Comparison of ENCODE assay signal across 12 cellular contexts in the genomic region with DNA sequence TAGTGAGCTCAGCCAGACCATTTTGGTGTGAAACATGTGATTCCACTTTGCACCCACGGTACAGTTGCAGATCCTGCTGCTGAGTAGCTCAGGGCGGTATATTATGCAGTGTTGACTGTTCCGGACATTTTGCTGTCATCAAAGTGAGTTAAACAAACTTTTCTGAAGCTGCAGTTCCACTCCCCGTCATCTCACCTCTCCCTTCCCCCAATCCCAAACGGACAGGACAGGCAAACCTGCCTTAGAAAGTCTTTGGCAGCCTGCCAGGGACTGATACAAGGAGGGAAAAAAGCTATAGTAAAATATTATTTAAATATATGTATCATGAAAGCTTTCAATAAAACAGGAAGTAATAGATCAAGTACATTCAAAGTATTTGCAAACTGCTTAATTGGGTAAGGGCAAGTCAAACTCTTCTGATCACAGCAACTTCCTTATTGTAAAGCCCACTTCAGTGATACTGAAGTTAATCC. TPM values are rescaled to one million over a fixed set of nuclear protein-coding genes. Genes with fewer than 3 reads are reported as not detected.
A peak's percentile ranks its signal among the peaks of the same experiment; 100 is the strongest.
DNase-seq lines count a peak whose midpoint lies in the region; ATAC-seq, FAIRE-seq and TF ChIP-seq lines count a peak whose summit lies in the region.
"Had no signal": no experiment of that assay in that cellular context is flagged by ENCODE, and none has a peak within 500 bp of the region (broad histone marks: within the 10 kb centered on the region; RNA-seq: fewer than 3 reads in every experiment).

No MANE protein-coding gene starts in this region.

- BruUV-seq in A673 (replicated peaks; lab: Mats Ljungman, UMichigan), result no TSS peak

- H3K9me3 ChIP-seq in A673 (ENCODE audit: low read depth, low read length, poor library complexity, severe bottlenecking) (no peaks in the 10 kb centered on the region), iPS-20b (ENCODE audit: insufficient read depth, low read depth, low read length) (no peaks in the 10 kb centered on the region)
- H3K9me3 ChIP-seq: Peyer's patch, thoracic aorta had no signal

- POLR2A ChIA-PET in A673 (lab: Charles Lee; ENCODE audit: low non-redundant PET), result no interaction called here

- peak; percentile 74 for DNase-seq in A673 (ENCODE audit: low spot score)
- peak; percentile 23 for DNase-seq in HuH-7 (ENCODE audit: low spot score)
- peak; percentile 4 for DNase-seq in OCI-M1 (lab: John Stamatoyannopoulos, UW)
- DNase-seq in stimulated activated CD4-positive, alpha-beta T cell treated with anti-CD3 and anti-CD28 coated beads, Interleukin-4, amount 100 ng/mL, for 24 hours, result no peak
- no peak for DNase-seq in GM13976 (ENCODE audit: low spot score)
- no peak for DNase-seq in HTR-8/SVneo (ENCODE audit: insufficient read length, low spot score)
- DNase-seq: cortex of kidney, WERI-Rb-1 had no signal

- H3K4me3 ChIP-seq in A673 (ENCODE audit: low read depth, low read length, poor library complexity, severe bottlenecking), result no peak overlapping the region
- peak overlapping the region; percentile 50 for H3K4me3 ChIP-seq in iPS-20b (ENCODE audit: low read length)
- H3K4me3 ChIP-seq: Peyer's patch, thoracic aorta had no signal

- intact Hi-C loops in A673 (cut with micrococcal nuclease; ENCODE audit: unreplicated experiment), result no loop called here

- H3K27me3 ChIP-seq in A673 (replicated peaks; ENCODE audit: insufficient read depth, low read depth, low read length, poor library complexity) (peaks cover 29% of the 10 kb centered on the region), iPS-20b (ENCODE audit: insufficient read depth, low read length) (no peaks in the 10 kb centered on the region; the same call in 1 of the 2 replicates)
- H3K27me3 ChIP-seq: Peyer's patch had no signal

- H3K4me1 ChIP-seq in A673 (ENCODE audit: insufficient read depth, low read length, poor library complexity, severe bottlenecking) (peaks cover 11% of the 10 kb centered on the region), iPS-20b (ENCODE audit: insufficient read depth, low read length) (peaks cover 25% of the 10 kb centered on the region; the same call in 1 of the 2 replicates)
- H3K4me1 ChIP-seq: Peyer's patch had no signal

- no peaks in the 10 kb centered on the region for H3K36me3 ChIP-seq in A673 (ENCODE audit: insufficient read depth, low read length, poor library complexity, severe bottlenecking)
- no peaks in the 10 kb centered on the region for H3K36me3 ChIP-seq in iPS-20b (ENCODE audit: insufficient read depth, low read depth, low read length)
- H3K36me3 ChIP-seq: Peyer's patch, thoracic aorta, WERI-Rb-1 had no signal

- H3K27ac ChIP-seq in A673 (ENCODE audit: low read depth, low read length, poor library complexity, severe bottlenecking) (no peak overlapping the region), iPS-20b (ENCODE audit: low read length) (no peak overlapping the region)
- H3K27ac ChIP-seq: Peyer's patch, thoracic aorta, WERI-Rb-1 had no signal

- CTCF ChIA-PET in A673 (lab: Charles Lee), result no interaction called here

- no peak overlapping the region for H3K9ac ChIP-seq in iPS-20b (ENCODE audit: low read depth, low read length)

- FAIRE-seq in HTR-8/SVneo (lab: Jason Lieb, UNC), result no peak

- in situ Hi-C loops in GM13976 (cut with MboI; ENCODE audit: low sequenced_read_pairs, unreplicated experiment), result no loop called here

- TF ChIP-seq CTCF in A673 (conservative IDR thresholded peaks at IDR 0.05; ENCODE audit: low read depth, low read length), result no peak
- TF ChIP-seq CTCF in GM13976 (IDR thresholded peaks at IDR 0.05; ENCODE audit: borderline replicate concordance, control extremely low read depth, extremely low read depth, insufficient read depth, missing control alignments), result no peak

- ATAC-seq in GM21825 (IDR thresholded peaks at IDR 0.05; ENCODE audit: unreplicated experiment), result no peak

RNA-seq across cellular contexts. Expression of a gene that starts 35.5 kb away (rescaled TPM):
- total RNA-seq in A673 (2021), result not detected in 2 replicates
- total RNA-seq: thoracic aorta had no signal

Comparison
In these comparisons a context has a peak if more than half of its experiments do, and no peak if none do; other contexts are left out.
1. DNase-seq: peak in A673 (single experiment), HuH-7 (single experiment) and OCI-M1 (single experiment); none in stimulated activated CD4-positive, alpha-beta T cell treated with anti-CD3 and anti-CD28 coated beads, Interleukin-4, amount 100 ng/mL, for 24 hours (single experiment), GM13976 (single experiment) and HTR-8/SVneo (single experiment).